Comparison of ENCODE assay signal across 9 cellular contexts in the genomic region with DNA sequence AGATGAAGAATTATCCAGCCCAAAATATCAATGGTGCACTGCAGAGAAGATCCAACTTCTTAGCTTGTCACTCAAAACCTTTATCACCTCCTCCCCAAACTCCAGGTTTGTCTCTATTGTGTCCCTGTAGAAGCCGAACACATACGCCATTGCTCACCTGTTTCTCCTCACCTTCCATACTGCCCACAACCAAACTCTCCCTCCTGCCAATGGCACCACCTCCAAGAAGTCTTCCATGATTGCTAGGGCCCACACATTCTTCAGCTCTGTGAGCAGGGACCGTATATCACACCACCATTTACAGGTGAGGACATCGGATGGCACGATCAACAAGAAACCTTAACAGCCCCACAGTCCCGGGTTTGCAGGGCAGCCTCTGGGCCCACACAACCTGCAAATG. TPM values are rescaled to one million over a fixed set of nuclear protein-coding genes. Genes with fewer than 3 reads are reported as not detected.
DNase-seq lines count a peak whose midpoint lies in the region; ATAC-seq and TF ChIP-seq lines count a peak whose summit lies in the region.
"Had no signal": no experiment of that assay in that cellular context is flagged by ENCODE, and none has a peak within 500 bp of the region (broad histone marks: within the 10 kb centered on the region; RNA-seq: fewer than 3 reads in every experiment).

No MANE protein-coding gene starts in this region.

- H3K27ac ChIP-seq in RWPE2 (ENCODE audit: poor library complexity, severe bottlenecking), result peak overlapping the region; percentile 60
- H3K27ac ChIP-seq in esophagus squamous epithelium, result peak overlapping the region in 3 of 4 donors; percentile 28 to 90 (median 85)
- peak overlapping the region; percentile 9 for H3K27ac ChIP-seq in substantia nigra (ENCODE audit: low read depth, low read length, poor library complexity, severe bottlenecking)

- POLR2A ChIA-PET in activated CD4-positive, alpha-beta T cell treated with anti-CD3 and anti-CD28 coated beads for 36 hours (lab: Charles Lee), result interaction anchor here (0.7 to 1.7 kb wide), 2 partner anchors 12 to 28 kb away, joined by 3 to 8 read pairs; no protein-coding TSS in a partner anchor

- H3K36me3 Mint-ChIP-seq in activated CD4-positive, alpha-beta T cell treated with anti-CD3 and anti-CD28 coated beads for 36 hours (ENCODE audit: low read depth), result peaks cover 26% of the 10 kb centered on the region

- H3K27me3 Mint-ChIP-seq in activated CD4-positive, alpha-beta T cell treated with anti-CD3 and anti-CD28 coated beads for 36 hours, result no peaks in the 10 kb centered on the region

- CTCF ChIA-PET in activated CD4-positive, alpha-beta T cell treated with anti-CD3 and anti-CD28 coated beads for 36 hours (lab: Charles Lee), result interaction anchor here (0.6 to 12.9 kb wide), 5 partner anchors 12 to 391 kb away, joined by 3 to 158 read pairs (median 13); no protein-coding TSS in a partner anchor

- intact Hi-C loops in activated CD4-positive, alpha-beta T cell treated with anti-CD3 and anti-CD28 coated beads for 36 hours (cut with DNase I, micrococcal nuclease), result loop anchor here (10.0 kb wide), 2 partner anchors 309 to 1179 kb away; partner anchors contain the start of genes PTP4A2 (in 1 of the 2) and PUM1 (in 1 of the 2)
- intact Hi-C loops in esophagus squamous epithelium (cut with DNase I), result no loop called here

- H3K27me3 ChIP-seq in RWPE2 (ENCODE audit: insufficient read depth, poor library complexity, severe bottlenecking) (no peaks in the 10 kb centered on the region), esophagus squamous epithelium (no peaks in the 10 kb centered on the region)

- H3K9me3 ChIP-seq in RWPE2 (ENCODE audit: severe bottlenecking), result no peaks in the 10 kb centered on the region
- H3K9me3 ChIP-seq in esophagus squamous epithelium, result no peaks in the 10 kb centered on the region

- 71 to 93% methylated on average over 1 to 6 of the region's 6 CpGs for WGBS in esophagus squamous epithelium, 2 donors

- no peak for TF ChIP-seq POLR2A in esophagus squamous epithelium (IDR thresholded peaks at IDR 0.05)

- H3K36me3 ChIP-seq in RWPE2 (ENCODE audit: low read depth) (no peaks in the 10 kb centered on the region), esophagus squamous epithelium (no peaks in the 10 kb centered on the region)

- H3K4me3 Mint-ChIP-seq in activated CD4-positive, alpha-beta T cell treated with anti-CD3 and anti-CD28 coated beads for 36 hours, result peak overlapping the region; percentile 92

- TF ChIP-seq CTCF in RWPE2 (IDR thresholded peaks at IDR 0.05; ENCODE audit: poor library complexity, severe bottlenecking), result no peak
- TF ChIP-seq CTCF in esophagus squamous epithelium (IDR thresholded peaks at IDR 0.05), result no peak

- DNase-seq in activated CD4-positive, alpha-beta T cell treated with anti-CD3 and anti-CD28 coated beads for 36 hours, result no peak
- DNase-seq in activated CD4-positive, alpha-beta T cell treated with anti-CD3 and anti-CD28 coated beads, Interleukin-2, amount 50 U/mL, for 4 hours, result no peak
- no peak for DNase-seq in RWPE2 (ENCODE audit: low spot score)
- DNase-seq in esophagus squamous epithelium (lab: John Stamatoyannopoulos, UW), result no peak
- DNase-seq in substantia nigra (lab: John Stamatoyannopoulos, UW), result no peak
- DNase-seq in NCI-H2081 treated with DMSO at 0.1 percent for 48 hours (lab: John Stamatoyannopoulos, UW), result no peak
- DNase-seq in NCI-H187 treated with DMSO at 0.1 percent for 48 hours (lab: John Stamatoyannopoulos, UW), result no peak
- DNase-seq: left colon had no signal

- H3K27ac Mint-ChIP-seq in activated CD4-positive, alpha-beta T cell treated with anti-CD3 and anti-CD28 coated beads for 36 hours, result peak overlapping the region; percentile 88

- peaks cover 80% of the 10 kb centered on the region for H3K4me1 Mint-ChIP-seq in activated CD4-positive, alpha-beta T cell treated with anti-CD3 and anti-CD28 coated beads for 36 hours

- no peak overlapping the region for H3K4me3 ChIP-seq in RWPE2 (ENCODE audit: severe bottlenecking)
- peak overlapping the region in 3 of 4 donors; percentile 43 to 64 (median 44) for H3K4me3 ChIP-seq in esophagus squamous epithelium

- no peaks in the 10 kb centered on the region for H3K9me3 Mint-ChIP-seq in activated CD4-positive, alpha-beta T cell treated with anti-CD3 and anti-CD28 coated beads for 36 hours (ENCODE audit: low read depth)

- H3K4me1 ChIP-seq in RWPE2 (ENCODE audit: insufficient read depth, poor library complexity, severe bottlenecking) (peaks cover 22% of the 10 kb centered on the region), esophagus squamous epithelium (peaks cover 13 to 51% (median 14%) of the 10 kb centered on the region in 3 donors)

- no peak for ATAC-seq in activated CD4-positive, alpha-beta T cell treated with anti-CD3 and anti-CD28 coated beads for 36 hours
- ATAC-seq in RWPE2 (ENCODE audit: low read depth) (no peak), HG02642 (IDR thresholded peaks at IDR 0.05; ENCODE audit: poor library complexity, unreplicated experiment) (no peak)
- ATAC-seq: left colon had no signal

RNA-seq across cellular contexts. Expression of gene LAPTM5, which starts 2.2 kb away (rescaled TPM):
- 100 to 1,000 TPM; 174 to 214 TPM for total RNA-seq in activated CD4-positive, alpha-beta T cell treated with anti-CD3 and anti-CD28 coated beads for 36 hours
- 10 to 100 TPM in 2 of 4 donors, 1 to 10 TPM in 2; 6.3 to 53.4 (median 24.6) TPM for total RNA-seq in esophagus squamous epithelium

RNA-seq across cellular contexts. Expression of gene MATN1, which starts 31.9 kb away (rescaled TPM):
- under 1 TPM; 0.32 to 0.43 TPM for total RNA-seq in activated CD4-positive, alpha-beta T cell treated with anti-CD3 and anti-CD28 coated beads for 36 hours
- total RNA-seq in esophagus squamous epithelium, result not detected
- total RNA-seq: left colon had no signal

Comparison
In these comparisons a context has a peak if more than half of its experiments do, and no peak if none do; other contexts are left out.
1. H3K27ac ChIP-seq: peak in every context shown above with its lines; median percentile 85 in esophagus squamous epithelium; 60 in RWPE2; 9 in substantia nigra.